29 cellular contexts compared by ENCODE assay signal in the genomic region with DNA sequence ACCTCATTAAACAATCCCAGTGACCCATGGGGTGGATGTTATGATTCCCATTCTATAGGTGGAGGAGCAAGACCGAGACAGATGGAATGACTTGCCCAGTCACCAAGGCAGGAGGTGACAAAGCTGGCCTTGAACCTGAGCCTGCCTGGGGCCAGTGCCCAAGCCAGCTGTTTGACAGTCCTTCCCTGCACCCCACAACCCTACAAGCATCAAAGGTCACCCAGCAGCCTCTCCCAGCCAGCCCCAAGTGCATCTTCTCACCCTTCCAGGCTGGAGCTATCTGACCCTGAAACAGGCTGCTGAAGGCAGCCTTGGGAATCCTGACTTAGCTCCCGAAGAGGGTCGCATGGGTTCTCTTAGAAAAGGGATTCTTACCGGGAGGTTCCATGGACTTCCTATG.
"Had no signal": no experiment of that assay in that cellular context is flagged by ENCODE, and none has a peak within 500 bp of the region (broad histone marks: within the 10 kb centered on the region; RNA-seq: fewer than 3 reads in every experiment).

No MANE protein-coding gene starts in this region.

- H3K36me3 ChIP-seq: neural progenitor cell, pancreas, prostate gland, thoracic aorta, upper lobe of right lung had no signal

- H3K79me2 ChIP-seq: hepatocyte had no signal

- H3K4me1 ChIP-seq: left ventricle myocardium inferior, pancreas, prostate gland, tibial artery, upper lobe of right lung had no signal

- H3K4me3 ChIP-seq: hepatocyte, left ventricle myocardium inferior, lung, neural progenitor cell, pancreas, prostate gland, skin epidermis, suprapubic skin, thoracic aorta, tibial artery, upper lobe of right lung had no signal

- DNase-seq: kidney glomerular epithelial cell; left ventricle myocardium inferior; mesendoderm; naive B cell; natural killer cell; nephron progenitor cell; retina; stimulated activated CD4-positive, alpha-beta T cell treated with anti-CD3 and anti-CD28 coated beads, Interleukin-12 subunit alpha, Interleukin-12 subunit beta, amount 100 ng/mL, for 4 hours; stimulated activated CD4-positive, alpha-beta T cell treated with anti-CD3 and anti-CD28 coated beads, Interleukin-15, amount 100 ng/mL, for 24 hours; stimulated activated CD4-positive, alpha-beta T cell treated with anti-CD3 and anti-CD28 coated beads, Interleukin-2, amount 100 ng/mL, for 24 hours; stimulated activated CD4-positive, alpha-beta T cell treated with anti-CD3 and anti-CD28 coated beads, Interleukin-4, amount 100 ng/mL, for 1 hour; stimulated activated naive CD4-positive, alpha-beta T cell; tibial artery; trophoblast cell; upper lobe of right lung had no signal

- H3K27ac Mint-ChIP-seq: mesothelial cell of epicardium; naive B cell; natural killer cell; stimulated activated naive CD8-positive, alpha-beta T cell treated with anti-CD3 and anti-CD28 coated beads, Interleukin-15, Interleukin-2, amounts not matched to agents 100 ng/mL and 50 ng/mL, for 24 hours had no signal

- H3K36me3 Mint-ChIP-seq: mesothelial cell of epicardium, naive B cell, natural killer cell had no signal

- FAIRE-seq: keratinocyte, pancreas, urothelium cell line had no signal

- H3K27ac ChIP-seq: hepatocyte, left ventricle myocardium inferior, neural progenitor cell, pancreas, prostate gland, skin epidermis, suprapubic skin, thoracic aorta, tibial artery, upper lobe of right lung had no signal

- H3K4me2 ChIP-seq: hepatocyte, neural progenitor cell had no signal

- H3K9ac ChIP-seq: neural progenitor cell had no signal

- H3K9me3 ChIP-seq: left ventricle myocardium inferior, pancreas, prostate gland, suprapubic skin, thoracic aorta, tibial artery, upper lobe of right lung had no signal

- H3K4me3 Mint-ChIP-seq: mesothelial cell of epicardium; naive B cell; natural killer cell; nephron progenitor cell; neural progenitor cell; stimulated activated naive CD8-positive, alpha-beta T cell treated with anti-CD3 and anti-CD28 coated beads, Interleukin-15, Interleukin-2, amounts not matched to agents 100 ng/mL and 50 ng/mL, for 24 hours had no signal

- H2AFZ ChIP-seq: hepatocyte, neural progenitor cell had no signal

- H3K9me3 Mint-ChIP-seq: mesothelial cell of epicardium; naive B cell; natural killer cell; nephron progenitor cell; neural progenitor cell; stimulated activated naive CD8-positive, alpha-beta T cell treated with anti-CD3 and anti-CD28 coated beads, Interleukin-15, Interleukin-2, amounts not matched to agents 100 ng/mL and 50 ng/mL, for 24 hours had no signal

- H3K27me3 ChIP-seq: neural progenitor cell had no signal

- ATAC-seq: natural killer cell, right cardiac atrium, sciatic nerve, upper lobe of right lung had no signal

- H3K4me1 Mint-ChIP-seq: mesothelial cell of epicardium had no signal
